ENCODE assay signal across 6 cellular contexts in the genomic region with DNA sequence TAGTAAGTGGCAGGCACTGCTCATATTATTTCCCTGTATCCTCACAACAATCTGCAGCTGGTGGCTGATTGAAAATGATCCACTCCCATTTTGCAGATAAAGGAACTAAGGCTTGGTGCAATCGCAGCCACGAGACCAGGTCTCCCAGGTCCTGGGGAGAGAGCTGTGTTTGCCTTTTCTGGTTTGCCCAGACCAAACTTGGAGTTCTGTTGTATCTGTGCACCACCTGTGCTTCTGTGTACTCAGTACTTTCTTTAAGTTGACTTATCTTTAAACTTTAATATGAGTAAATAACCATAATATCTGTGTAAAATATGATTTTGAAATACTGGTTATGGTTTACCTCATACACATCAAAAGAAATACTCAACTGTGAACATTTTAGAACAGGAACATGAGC.
"Had no signal": no experiment of that assay in that cellular context is flagged by ENCODE, and none has a peak within 500 bp of the region (broad histone marks: within the 10 kb centered on the region; RNA-seq: fewer than 3 reads in every experiment).

No MANE protein-coding gene starts in this region.

- ATAC-seq: HepG2, K562 had no signal

- H3K4me3 ChIP-seq: K562 had no signal

- DNase-seq: IMR-90, KBM-7, KG1 had no signal

- H3K27ac ChIP-seq: HL-60 had no signal
